In genomic region chrX:54482839-54483593, GRCh38 we compare ENCODE assay signal across 13 cellular contexts. TPM values are rescaled to one million over a fixed set of nuclear protein-coding genes. Genes with fewer than 3 reads are reported as not detected.
DNase-seq lines count a peak whose midpoint lies in the region; ATAC-seq, FAIRE-seq and TF ChIP-seq lines count a peak whose summit lies in the region.
"Had no signal": no experiment of that assay in that cellular context is flagged by ENCODE, and none has a peak within 500 bp of the region (broad histone marks: within the 10 kb centered on the region; RNA-seq: fewer than 3 reads in every experiment).

No MANE protein-coding gene starts in this region.

- H3K9ac ChIP-seq in HepG2 (ENCODE audit: insufficient read depth, low read depth, low read length) = no peak overlapping the region

- TF ChIP-seq POLR2A in HepG2 (IDR thresholded peaks at IDR 0.05; ENCODE audit: insufficient read depth in 1 of 2, low read depth in 2 of 2, low read length in 2 of 2) (no peak), right lobe of liver (IDR thresholded peaks at IDR 0.05) (no peak)

- H2AFZ ChIP-seq in HepG2 (ENCODE audit: low read length) = no peak overlapping the region

- TF ChIP-seq CTCF in HepG2 (CRISPR knock-in tag; IDR thresholded peaks at IDR 0.05) = no peak
- TF ChIP-seq CTCF in right lobe of liver (IDR thresholded peaks at IDR 0.05) = no peak
- TF ChIP-seq CTCF in foreskin keratinocyte (conservative IDR thresholded peaks at IDR 0.05) = no peak
- no peak for TF ChIP-seq CTCF in neural crest cell (conservative IDR thresholded peaks at IDR 0.05)
- TF ChIP-seq CTCF in dorsolateral prefrontal cortex (IDR thresholded peaks at IDR 0.05 in 54 of 56, conservative IDR thresholded peaks at IDR 0.05 in 2 of 56; ENCODE audit: low read depth in 1 of 56, partially characterized antibody in 56 of 56) = no peak

- H3K36me3 Mint-ChIP-seq in neural crest cell (ENCODE audit: low read depth) = no peaks in the 10 kb centered on the region

- no peak for ATAC-seq in HepG2
- no peak for ATAC-seq in right lobe of liver
- peak; percentile 58 for ATAC-seq in foreskin keratinocyte
- no peak for ATAC-seq in GM19463 (IDR thresholded peaks at IDR 0.05; ENCODE audit: unreplicated experiment)

- CTCF ChIA-PET in HepG2 (lab: Yijun Ruan, JAX; ENCODE audit: low intra/inter-chr PET ratio, low total read pairs) = no interaction called here

- no TSS peak for BruUV-seq in HepG2 (replicated peaks; lab: Mats Ljungman, UMichigan)

- H3K27me3 ChIP-seq in HepG2 (ENCODE audit: control insufficient read depth in 1 of 2, insufficient read depth in 2 of 2, low read length in 2 of 2) (no peaks in the 10 kb centered on the region), right lobe of liver (no peaks in the 10 kb centered on the region), foreskin keratinocyte (no peaks in the 10 kb centered on the region), dorsolateral prefrontal cortex (peaks cover 0 to 67% (median 9%) of the 10 kb centered on the region in 45 donors)
- H3K27me3 ChIP-seq: left lung had no signal

- H3K4me3 ChIP-seq in HepG2 (replicated peaks in 1 of 3; ENCODE audit: insufficient read depth in 1 of 3, low read depth in 2 of 3, low read length in 3 of 3) (no peak overlapping the region), right lobe of liver (no peak overlapping the region), dorsolateral prefrontal cortex (peak overlapping the region in 18 of 59 donors; percentile 3 to 40 (median 18))
- H3K4me3 ChIP-seq: A549, left lung had no signal

- no peak for TF ChIP-seq EP300 in HepG2 (IDR thresholded peaks at IDR 0.05; ENCODE audit: low read depth in 2 of 2, low read length in 2 of 2)
- no peak for TF ChIP-seq EP300 in HepG2 (CRISPR knock-in tag; IDR thresholded peaks at IDR 0.05; ENCODE audit: borderline replicate concordance)

- H4K20me1 ChIP-seq in HepG2 (ENCODE audit: insufficient read depth, low read length) = no peaks in the 10 kb centered on the region

- peak overlapping the region; percentile 72 for H3K27ac Mint-ChIP-seq in neural crest cell (ENCODE audit: unreplicated experiment)
- H3K27ac Mint-ChIP-seq: activated T-helper 1 cell treated with anti-CD3 and anti-CD28 coated beads, Interleukin-12 subunit alpha, Interleukin-12 subunit beta, Interleukin-2, Interleukin-4 antibody, amounts not matched to agents 30 ng/mL and 10 ng/mL and 1 ng/mL, durations not matched to agents 14 hours and 24 hours and 36 hours had no signal

- POLR2A ChIA-PET in HepG2 (lab: Yijun Ruan, JAX) = no interaction called here

- peaks cover 30% of the 10 kb centered on the region for H3K4me1 ChIP-seq in HepG2 (ENCODE audit: insufficient read depth, low read length)
- no peaks in the 10 kb centered on the region for H3K4me1 ChIP-seq in right lobe of liver
- no peaks in the 10 kb centered on the region for H3K4me1 ChIP-seq in foreskin keratinocyte
- H3K4me1 ChIP-seq: left lung had no signal

- TF ChIP-seq RAD21 in HepG2 (CRISPR knock-in tag; IDR thresholded peaks at IDR 0.05) = no peak

- H3K4me1 Mint-ChIP-seq in neural crest cell = peaks cover 54% of the 10 kb centered on the region

- no peak for DNase-seq in HepG2 (ENCODE audit: low spot score)
- no peak for DNase-seq in right lobe of liver
- DNase-seq in foreskin keratinocyte = no peak
- DNase-seq in neural crest cell (ENCODE audit: low read depth, low spot score) = no peak
- DNase-seq in SKM-1 (lab: John Stamatoyannopoulos, UW; ENCODE audit: unreplicated experiment) = no peak
- DNase-seq in activated CD4-positive, CD25-positive, alpha-beta regulatory T cell (lab: John Stamatoyannopoulos, UW) = no peak
- no peak for DNase-seq in dorsolateral prefrontal cortex
- DNase-seq: Karpas-422 had no signal

- in situ Hi-C loops in HepG2 (cut with HindIII; ENCODE audit: extremely low pct_ligation_motif_present, low pct_unique_long_range_greater_than_20kb) = no loop called here

- intact Hi-C loops in HepG2 (cut with micrococcal nuclease; ENCODE audit: unreplicated experiment) (no loop called here), right lobe of liver (cut with DNase I) (no loop called here), dorsolateral prefrontal cortex (cut with DNase I) (no loop called here)

- H3K36me3 ChIP-seq in HepG2 (replicated peaks in 1 of 2; ENCODE audit: control insufficient read depth in 1 of 2, insufficient read depth in 2 of 2, low read length in 2 of 2) (no peaks in the 10 kb centered on the region), right lobe of liver (no peaks in the 10 kb centered on the region)
- H3K36me3 ChIP-seq: left lung had no signal

- WGBS in HepG2 (ENCODE audit: low lambda C conversion rate) = 91% methylated on average over 11 of the region's 21 CpGs
- 41% methylated on average over 7 of the region's 21 CpGs for WGBS in right lobe of liver (ENCODE audit: insufficient coverage, low coverage, low lambda C conversion rate, missing lambda C conversion rate)

- peak overlapping the region; percentile 28 for H3K4me3 Mint-ChIP-seq in neural crest cell
- H3K4me3 Mint-ChIP-seq: activated T-helper 1 cell treated with anti-CD3 and anti-CD28 coated beads, Interleukin-12 subunit alpha, Interleukin-12 subunit beta, Interleukin-2, Interleukin-4 antibody, amounts not matched to agents 30 ng/mL and 10 ng/mL and 1 ng/mL, durations not matched to agents 14 hours and 24 hours and 36 hours had no signal

- no peak overlapping the region for H3K4me2 ChIP-seq in HepG2 (ENCODE audit: low read depth, low read length)
- H3K4me2 ChIP-seq: A549 had no signal

- H3K79me2 ChIP-seq in HepG2 (ENCODE audit: insufficient read depth, low read length) = no peaks in the 10 kb centered on the region

- FAIRE-seq in HepG2 (lab: Jason Lieb, UNC) = no peak
- FAIRE-seq: A549, TTC549 had no signal

- H3K9me3 Mint-ChIP-seq in neural crest cell = no peaks in the 10 kb centered on the region
- H3K9me3 Mint-ChIP-seq: activated T-helper 1 cell treated with anti-CD3 and anti-CD28 coated beads, Interleukin-12 subunit alpha, Interleukin-12 subunit beta, Interleukin-2, Interleukin-4 antibody, amounts not matched to agents 30 ng/mL and 10 ng/mL and 1 ng/mL, durations not matched to agents 14 hours and 24 hours and 36 hours had no signal

- H3K27me3 Mint-ChIP-seq in neural crest cell (ENCODE audit: low read depth) = no peaks in the 10 kb centered on the region

- no peak overlapping the region for H3K27ac ChIP-seq in HepG2 (ENCODE audit: extremely low read length, insufficient read depth, low read length)
- no peak overlapping the region for H3K27ac ChIP-seq in right lobe of liver
- H3K27ac ChIP-seq in foreskin keratinocyte = no peak overlapping the region
- peak overlapping the region in 8 of 59 donors; percentile 6 to 51 (median 21) for H3K27ac ChIP-seq in dorsolateral prefrontal cortex

- H3K9me3 ChIP-seq in HepG2 (ENCODE audit: low read length) = no peaks in the 10 kb centered on the region
- no peaks in the 10 kb centered on the region for H3K9me3 ChIP-seq in right lobe of liver
- H3K9me3 ChIP-seq: A549, left lung had no signal

RNA-seq across cellular contexts. Expression of gene FGD1, which starts 13.0 kb away (rescaled TPM):
- 0.59 and 0.62 TPM in 2 replicates for total RNA-seq in HepG2 (2016; rRNA removed; fragmentation: Illumina TruSeq; extraction: Trizol)
- 0.10 and 0.18 TPM in 2 replicates for total RNA-seq in HepG2 (2016; cell fraction: cytosol; rRNA removed; fragmentation: Illumina TruSeq; extraction: Trizol; ENCODE audit: low read depth)
- 0.49 and 0.61 TPM in 2 replicates for total RNA-seq in HepG2 (2016; cell fraction: insoluble cytoplasmic fraction; rRNA removed; fragmentation: Illumina TruSeq; extraction: Trizol)
- 0.56 and 0.59 TPM in 2 replicates for total RNA-seq in HepG2 (2016; cell fraction: membrane; rRNA removed; fragmentation: Illumina TruSeq; extraction: Trizol)
- total RNA-seq in HepG2 (2016; cell fraction: nucleus; rRNA removed; fragmentation: Illumina TruSeq; extraction: Trizol) = 0.44 and 0.65 TPM in 2 replicates
- 0.36 and 0.42 TPM in 2 replicates for polyA plus RNA-seq in HepG2 (2011; rRNA removed)
- 0.23 and 0.25 TPM in 2 replicates for polyA plus RNA-seq in HepG2 (2011; cell fraction: cytosol; rRNA removed)
- polyA plus RNA-seq in HepG2 (2011; cell fraction: nucleus; rRNA removed) = 1.3 and 1.4 TPM in 2 replicates
- 1.4 TPM in 2 replicates for polyA plus RNA-seq in HepG2 (2012)
- polyA plus RNA-seq in HepG2 (2016; cell fraction: cytosol; fragmentation: Illumina TruSeq; extraction: Trizol; ENCODE audit: low read depth) = 0.10 and 0.20 TPM in 2 replicates
- polyA plus RNA-seq in HepG2 (2016; cell fraction: insoluble cytoplasmic fraction; fragmentation: Illumina TruSeq; extraction: Trizol; ENCODE audit: low read depth) = 1.1 and 1.4 TPM in 2 replicates
- 0.59 and 0.68 TPM in 2 replicates for polyA plus RNA-seq in HepG2 (2016; cell fraction: membrane; fragmentation: Illumina TruSeq; extraction: Trizol; ENCODE audit: low read depth)
- 2.4 and 2.6 TPM in 2 replicates for polyA plus RNA-seq in HepG2 (2016; cell fraction: nucleus; fragmentation: Illumina TruSeq; extraction: Trizol; ENCODE audit: insufficient read depth, low read depth)
- polyA minus RNA-seq in HepG2 (2011; rRNA and poly(A)+ RNA removed; ENCODE audit: low replicate concordance) = 0.40 and 2.0 TPM in 2 replicates
- polyA minus RNA-seq in HepG2 (2011; cell fraction: cytosol; rRNA and poly(A)+ RNA removed) = 0.26 and 0.69 TPM in 2 replicates
- polyA minus RNA-seq in HepG2 (2011; cell fraction: nucleus; rRNA and poly(A)+ RNA removed) = 0.37 and 0.39 TPM in 2 replicates
- total RNA-seq in right lobe of liver = 1 to 10 TPM in 1 of 6 experiments, under 1 TPM in 5; 0.51 to 1.4 (median 0.77) TPM
- total RNA-seq in foreskin keratinocyte = 10.2 and 10.9 TPM in 2 replicates
- polyA plus RNA-seq in foreskin keratinocyte = 8.5 and 9.0 TPM in 2 replicates
- 34.0 and 36.6 TPM in 2 replicates for total RNA-seq in neural crest cell
- total RNA-seq in dorsolateral prefrontal cortex = 10 to 100 TPM in 102 of 120 experiments, 1 to 10 TPM in 18; 5.1 to 15.8 (median 11.9) TPM

RNA-seq across cellular contexts. Expression of gene TSR2, which starts 42.8 kb away (rescaled TPM):
- total RNA-seq in HepG2 (2016; rRNA removed; fragmentation: Illumina TruSeq; extraction: Trizol) (31.6 and 35.5 TPM in 2 replicates), right lobe of liver (10 to 100 TPM; 10.6 to 19.9 (median 15.7) TPM), foreskin keratinocyte (33.6 and 39.8 TPM in 2 replicates), neural crest cell (39.3 and 40.2 TPM in 2 replicates), dorsolateral prefrontal cortex (100 to 1,000 TPM in 31 of 120 experiments, 10 to 100 TPM in 89; 58.9 to 122 (median 92.9) TPM)
- total RNA-seq in HepG2 (2016; cell fraction: cytosol; rRNA removed; fragmentation: Illumina TruSeq; extraction: Trizol; ENCODE audit: low read depth) = 6.4 and 7.6 TPM in 2 replicates
- total RNA-seq in HepG2 (2016; cell fraction: insoluble cytoplasmic fraction; rRNA removed; fragmentation: Illumina TruSeq; extraction: Trizol) = 29.7 and 37.6 TPM in 2 replicates
- total RNA-seq in HepG2 (2016; cell fraction: membrane; rRNA removed; fragmentation: Illumina TruSeq; extraction: Trizol) = 15.9 and 18.8 TPM in 2 replicates
- 15.9 and 16.1 TPM in 2 replicates for total RNA-seq in HepG2 (2016; cell fraction: nucleus; rRNA removed; fragmentation: Illumina TruSeq; extraction: Trizol)
- polyA plus RNA-seq in HepG2 (2011; rRNA removed) (9.5 and 10.9 TPM in 2 replicates), foreskin keratinocyte (49.5 and 51.4 TPM in 2 replicates)
- polyA plus RNA-seq in HepG2 (2011; cell fraction: cytosol; rRNA removed) = 10.1 and 10.6 TPM in 2 replicates
- polyA plus RNA-seq in HepG2 (2011; cell fraction: nucleus; rRNA removed) = 7.3 and 7.7 TPM in 2 replicates
- 15.9 and 23.8 TPM in 2 replicates for polyA plus RNA-seq in HepG2 (2012)
- polyA plus RNA-seq in HepG2 (2016; cell fraction: cytosol; fragmentation: Illumina TruSeq; extraction: Trizol; ENCODE audit: low read depth) = 8.3 TPM in 2 replicates
- polyA plus RNA-seq in HepG2 (2016; cell fraction: insoluble cytoplasmic fraction; fragmentation: Illumina TruSeq; extraction: Trizol; ENCODE audit: low read depth) = 40.4 and 41.1 TPM in 2 replicates
- 16.0 and 17.7 TPM in 2 replicates for polyA plus RNA-seq in HepG2 (2016; cell fraction: membrane; fragmentation: Illumina TruSeq; extraction: Trizol; ENCODE audit: low read depth)
- 34.8 and 35.1 TPM in 2 replicates for polyA plus RNA-seq in HepG2 (2016; cell fraction: nucleus; fragmentation: Illumina TruSeq; extraction: Trizol; ENCODE audit: insufficient read depth, low read depth)
- 3.3 and 9.7 TPM in 2 replicates for polyA minus RNA-seq in HepG2 (2011; rRNA and poly(A)+ RNA removed; ENCODE audit: low replicate concordance)
- 3.2 and 4.5 TPM in 2 replicates for polyA minus RNA-seq in HepG2 (2011; cell fraction: cytosol; rRNA and poly(A)+ RNA removed)
- 3.2 and 3.7 TPM in 2 replicates for polyA minus RNA-seq in HepG2 (2011; cell fraction: nucleus; rRNA and poly(A)+ RNA removed)

RNA-seq across cellular contexts. Expression of gene GNL3L, which starts 47.0 kb away (rescaled TPM):
- 32.6 and 51.2 TPM in 2 replicates for total RNA-seq in HepG2 (2016; rRNA removed; fragmentation: Illumina TruSeq; extraction: Trizol)
- 2.0 and 2.2 TPM in 2 replicates for total RNA-seq in HepG2 (2016; cell fraction: cytosol; rRNA removed; fragmentation: Illumina TruSeq; extraction: Trizol; ENCODE audit: low read depth)
- 31.0 and 49.0 TPM in 2 replicates for total RNA-seq in HepG2 (2016; cell fraction: insoluble cytoplasmic fraction; rRNA removed; fragmentation: Illumina TruSeq; extraction: Trizol)
- 8.2 and 8.6 TPM in 2 replicates for total RNA-seq in HepG2 (2016; cell fraction: membrane; rRNA removed; fragmentation: Illumina TruSeq; extraction: Trizol)
- total RNA-seq in HepG2 (2016; cell fraction: nucleus; rRNA removed; fragmentation: Illumina TruSeq; extraction: Trizol) = 26.1 and 26.6 TPM in 2 replicates
- polyA plus RNA-seq in HepG2 (2011; rRNA removed) = 12.1 and 12.9 TPM in 2 replicates
- 9.7 and 10.5 TPM in 2 replicates for polyA plus RNA-seq in HepG2 (2011; cell fraction: cytosol; rRNA removed)
- 13.3 and 14.3 TPM in 2 replicates for polyA plus RNA-seq in HepG2 (2011; cell fraction: nucleus; rRNA removed)
- polyA plus RNA-seq in HepG2 (2012) = 6.7 and 7.4 TPM in 2 replicates
- 0.36 and 0.58 TPM in 2 replicates for polyA plus RNA-seq in HepG2 (2016; cell fraction: cytosol; fragmentation: Illumina TruSeq; extraction: Trizol; ENCODE audit: low read depth)
- polyA plus RNA-seq in HepG2 (2016; cell fraction: insoluble cytoplasmic fraction; fragmentation: Illumina TruSeq; extraction: Trizol; ENCODE audit: low read depth) = 11.9 TPM in 2 replicates
- 1.0 and 1.4 TPM in 2 replicates for polyA plus RNA-seq in HepG2 (2016; cell fraction: membrane; fragmentation: Illumina TruSeq; extraction: Trizol; ENCODE audit: low read depth)
- 12.6 and 14.2 TPM in 2 replicates for polyA plus RNA-seq in HepG2 (2016; cell fraction: nucleus; fragmentation: Illumina TruSeq; extraction: Trizol; ENCODE audit: insufficient read depth, low read depth)
- polyA minus RNA-seq in HepG2 (2011; rRNA and poly(A)+ RNA removed; ENCODE audit: low replicate concordance) = 25.2 and 124 TPM in 2 replicates
- 17.9 and 21.2 TPM in 2 replicates for polyA minus RNA-seq in HepG2 (2011; cell fraction: cytosol; rRNA and poly(A)+ RNA removed)
- 23.6 and 25.4 TPM in 2 replicates for polyA minus RNA-seq in HepG2 (2011; cell fraction: nucleus; rRNA and poly(A)+ RNA removed)
- 10 to 100 TPM in 4 of 6 experiments, 1 to 10 TPM in 2; 7.8 to 14.0 (median 11.9) TPM for total RNA-seq in right lobe of liver
- 27.5 and 31.6 TPM in 2 replicates for total RNA-seq in foreskin keratinocyte
- polyA plus RNA-seq in foreskin keratinocyte = 1.3 and 1.5 TPM in 2 replicates
- 52.9 and 53.3 TPM in 2 replicates for total RNA-seq in neural crest cell
- total RNA-seq in dorsolateral prefrontal cortex = 10 to 100 TPM; 18.8 to 35.6 (median 27.4) TPM
